11 cellular contexts compared by ENCODE assay signal in the genomic region with DNA sequence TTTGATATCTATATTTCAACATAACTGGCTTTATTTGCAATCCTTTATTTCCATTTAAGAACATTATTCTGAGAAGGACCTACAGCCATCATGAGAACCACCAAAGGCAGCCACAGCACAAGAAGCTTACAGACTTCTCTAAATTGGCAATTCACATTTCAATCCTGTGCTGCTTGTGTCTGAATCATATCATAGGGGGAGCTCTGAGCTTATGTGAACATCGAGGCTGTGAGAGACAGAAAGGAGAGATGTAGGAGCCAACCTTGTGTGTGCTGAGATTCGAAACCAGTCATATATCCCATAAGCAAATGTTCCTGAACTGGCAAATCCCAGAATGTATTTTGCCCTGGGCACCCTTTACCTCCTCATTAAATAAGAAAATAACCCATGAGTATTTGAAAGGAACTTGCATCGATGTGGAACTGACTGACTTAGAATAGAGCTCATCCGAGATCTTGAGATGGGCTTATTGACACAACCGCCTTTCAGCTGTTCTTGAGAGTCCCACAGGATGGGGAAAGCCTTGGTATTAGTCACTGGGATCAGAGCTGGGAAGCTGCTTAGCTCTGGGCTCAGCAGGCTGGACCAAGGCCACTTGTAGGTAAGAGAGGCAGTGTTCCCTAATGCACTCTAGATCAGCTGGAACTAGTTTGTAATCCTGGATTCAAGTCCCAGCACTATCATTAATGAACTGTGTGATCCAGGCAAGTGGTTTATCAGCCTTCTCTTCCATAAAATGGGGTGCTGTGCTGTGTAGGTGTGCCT.
DNase-seq lines count a peak whose midpoint lies in the region; ATAC-seq and TF ChIP-seq lines count a peak whose summit lies in the region.
"Had no signal": no experiment of that assay in that cellular context is flagged by ENCODE, and none has a peak within 500 bp of the region (broad histone marks: within the 10 kb centered on the region; RNA-seq: fewer than 3 reads in every experiment).

No MANE protein-coding gene starts in this region.

- H3K9me3 ChIP-seq in SK-N-SH, result no peaks in the 10 kb centered on the region
- no peaks in the 10 kb centered on the region for H3K9me3 ChIP-seq in RWPE2 (ENCODE audit: severe bottlenecking)
- no peaks in the 10 kb centered on the region for H3K9me3 ChIP-seq in upper lobe of right lung
- no peaks in the 10 kb centered on the region for H3K9me3 ChIP-seq in smooth muscle cell (replicated peaks; ENCODE audit: low read depth)
- H3K9me3 ChIP-seq in CD4-positive, alpha-beta T cell (ENCODE audit: control insufficient read depth, low read length), result no peaks in the 10 kb centered on the region
- H3K9me3 ChIP-seq: tibial nerve had no signal

- no peaks in the 10 kb centered on the region for H3K27me3 Mint-ChIP-seq in CD4-positive, alpha-beta T cell

- H3K27me3 ChIP-seq in SK-N-SH (ENCODE audit: insufficient read depth) (no peaks in the 10 kb centered on the region), RWPE2 (ENCODE audit: insufficient read depth, poor library complexity, severe bottlenecking) (peaks cover 53% of the 10 kb centered on the region), upper lobe of right lung (no peaks in the 10 kb centered on the region), smooth muscle cell (ENCODE audit: low read depth) (no peaks in the 10 kb centered on the region)
- H3K27me3 ChIP-seq in CD4-positive, alpha-beta T cell (ENCODE audit: control insufficient read depth, insufficient read depth, low read length), result no peaks in the 10 kb centered on the region
- H3K27me3 ChIP-seq: tibial nerve had no signal

- no peaks in the 10 kb centered on the region for H3F3A ChIP-seq in SK-N-SH (replicated peaks; ENCODE audit: insufficient read depth)
- H3F3A ChIP-seq in smooth muscle cell (ENCODE audit: low read depth), result peaks cover 7% of the 10 kb centered on the region

- no peaks in the 10 kb centered on the region for H3K36me3 Mint-ChIP-seq in CD4-positive, alpha-beta T cell (ENCODE audit: low read depth)

- CTCF ChIA-PET in SK-N-SH (lab: Yijun Ruan, JAX), result interaction anchor here (1.0 to 2.1 kb wide), 6 partner anchors 8 to 201 kb away, joined by 3 to 14 read pairs (median 4); no protein-coding TSS in a partner anchor
- CTCF ChIA-PET in CD4-positive, alpha-beta T cell (lab: Charles Lee), result no interaction called here

- H3K9ac ChIP-seq in SK-N-SH, result no peak overlapping the region
- H3K9ac ChIP-seq in smooth muscle cell (ENCODE audit: low read depth), result no peak overlapping the region

- H3K27ac Mint-ChIP-seq in CD4-positive, alpha-beta T cell, result no peak overlapping the region
- H3K27ac Mint-ChIP-seq: activated T-helper 1 cell treated with anti-CD3 and anti-CD28 coated beads, Interleukin-12 subunit alpha, Interleukin-12 subunit beta, Interleukin-2, Interleukin-4 antibody, amounts not matched to agents 30 ng/mL and 10 ng/mL and 1 ng/mL, durations not matched to agents 14 hours and 24 hours and 36 hours; IgD-negative memory B cell had no signal

- no peak for ATAC-seq in SK-N-SH treated with all-trans-retinoic acid at 6 μM for 48 hours
- 0 out of 3 replicates have a peak, but pooled peaks have one; percentile 46 for ATAC-seq in RWPE2 (ENCODE audit: low read depth)
- peak; percentile 30 for ATAC-seq in upper lobe of right lung
- ATAC-seq in CD4-positive, alpha-beta T cell (ENCODE audit: poor library complexity), result no peak

- no peak for TF ChIP-seq EP300 in SK-N-SH (IDR thresholded peaks at IDR 0.05; ENCODE audit: borderline replicate concordance in 1 of 2, low read depth in 1 of 2, low read length in 1 of 2)

- H3K4me1 ChIP-seq in SK-N-SH (ENCODE audit: control insufficient read depth in 1 of 2, insufficient read depth in 2 of 2, low read depth in 1 of 2, low read length in 1 of 2) (peaks cover 0 to 20% of the 10 kb centered on the region in 2 experiments; a peak in 2 of 4 replicates), RWPE2 (ENCODE audit: insufficient read depth, poor library complexity, severe bottlenecking) (no peaks in the 10 kb centered on the region), upper lobe of right lung (peaks cover 15% of the 10 kb centered on the region), smooth muscle cell (ENCODE audit: low read depth) (no peaks in the 10 kb centered on the region)

- H2AFZ ChIP-seq in SK-N-SH (ENCODE audit: low read depth) (no peak overlapping the region), smooth muscle cell (ENCODE audit: low read depth) (no peak overlapping the region)

- H3K4me1 Mint-ChIP-seq in CD4-positive, alpha-beta T cell (ENCODE audit: low read depth), result peaks cover 5% of the 10 kb centered on the region

- H3K4me2 ChIP-seq in SK-N-SH, result no peak overlapping the region
- H3K4me2 ChIP-seq in smooth muscle cell, result no peak overlapping the region

- no peak overlapping the region for H3K4me3 Mint-ChIP-seq in CD4-positive, alpha-beta T cell
- H3K4me3 Mint-ChIP-seq: activated T-helper 1 cell treated with anti-CD3 and anti-CD28 coated beads, Interleukin-12 subunit alpha, Interleukin-12 subunit beta, Interleukin-2, Interleukin-4 antibody, amounts not matched to agents 30 ng/mL and 10 ng/mL and 1 ng/mL, durations not matched to agents 14 hours and 24 hours and 36 hours; IgD-negative memory B cell had no signal

- DNase-seq in SK-N-SH, result no peak
- no peak for DNase-seq in RWPE2 (ENCODE audit: low spot score)
- peak; percentile 57 for DNase-seq in hepatic stellate cell (ENCODE audit: low spot score)
- no peak for DNase-seq in upper lobe of right lung
- DNase-seq in smooth muscle cell (lab: John Stamatoyannopoulos, UW; ENCODE audit: unreplicated experiment), result no peak
- no peak for DNase-seq in superior temporal gyrus (ENCODE audit: extremely low spot score)
- no peak for DNase-seq in CD4-positive, alpha-beta T cell

- TF ChIP-seq CTCF in SK-N-SH (IDR thresholded peaks at IDR 0.05), result no peak
- no peak for TF ChIP-seq CTCF in RWPE2 (IDR thresholded peaks at IDR 0.05; ENCODE audit: poor library complexity, severe bottlenecking)
- no peak for TF ChIP-seq CTCF in upper lobe of right lung (IDR thresholded peaks at IDR 0.05)
- TF ChIP-seq CTCF in smooth muscle cell (IDR thresholded peaks at IDR 0.05; ENCODE audit: borderline replicate concordance, insufficient read depth, poor library complexity, severe bottlenecking), result no peak
- TF ChIP-seq CTCF in CD4-positive, alpha-beta T cell (IDR thresholded peaks at IDR 0.05), result no peak

- 63% methylated on average over 5 of the region's 5 CpGs for WGBS in SK-N-SH (ENCODE audit: low lambda C conversion rate)
- 71% methylated on average over 5 of the region's 5 CpGs for WGBS in smooth muscle cell (ENCODE audit: low lambda C conversion rate)

- H3K9me3 Mint-ChIP-seq in CD4-positive, alpha-beta T cell, result no peaks in the 10 kb centered on the region
- H3K9me3 Mint-ChIP-seq: IgD-negative memory B cell had no signal

- POLR2A ChIA-PET in SK-N-SH (lab: Yijun Ruan, JAX), result interaction anchor here (0.5 kb wide), 1 partner anchor 27 kb away, joined by 3 read pairs; no protein-coding TSS in a partner anchor
- POLR2A ChIA-PET in CD4-positive, alpha-beta T cell (lab: Charles Lee), result no interaction called here

- no peak overlapping the region for H3K27ac ChIP-seq in SK-N-SH (ENCODE audit: low read depth in 2 of 2, low read length in 1 of 2)
- H3K27ac ChIP-seq in RWPE2 (ENCODE audit: poor library complexity, severe bottlenecking), result no peak overlapping the region
- no peak overlapping the region for H3K27ac ChIP-seq in upper lobe of right lung
- H3K27ac ChIP-seq in smooth muscle cell (ENCODE audit: low read depth), result no peak overlapping the region
- no peak overlapping the region for H3K27ac ChIP-seq in CD4-positive, alpha-beta T cell (ENCODE audit: low read depth, low read length)

- peak; percentile 26; the same call in 1 of the 2 replicates for TF ChIP-seq RAD21 in SK-N-SH (IDR thresholded peaks at IDR 0.05; ENCODE audit: low read length)

- no peak overlapping the region for H3K4me3 ChIP-seq in SK-N-SH (ENCODE audit: low read depth in 2 of 2, low read length in 1 of 2)
- H3K4me3 ChIP-seq in RWPE2 (ENCODE audit: severe bottlenecking), result no peak overlapping the region
- no peak overlapping the region for H3K4me3 ChIP-seq in upper lobe of right lung
- H3K4me3 ChIP-seq in smooth muscle cell, result no peak overlapping the region
- H3K4me3 ChIP-seq: tibial nerve had no signal

- intact Hi-C loops in upper lobe of right lung (cut with DNase I), result no loop called here
- intact Hi-C loops in CD4-positive, alpha-beta T cell (cut with DNase I, micrococcal nuclease), result no loop called here

- no peaks in the 10 kb centered on the region for H3K9me2 ChIP-seq in SK-N-SH

- H3K36me3 ChIP-seq in SK-N-SH (replicated peaks in 1 of 2; ENCODE audit: control insufficient read depth in 1 of 2, insufficient read depth in 2 of 2, low read length in 1 of 2) (no peaks in the 10 kb centered on the region), RWPE2 (ENCODE audit: low read depth) (no peaks in the 10 kb centered on the region), upper lobe of right lung (no peaks in the 10 kb centered on the region), smooth muscle cell (ENCODE audit: low read depth) (no peaks in the 10 kb centered on the region)
- H3K36me3 ChIP-seq: tibial nerve had no signal

- H4K20me1 ChIP-seq in SK-N-SH (ENCODE audit: insufficient read depth) (no peaks in the 10 kb centered on the region), smooth muscle cell (ENCODE audit: low read depth) (no peaks in the 10 kb centered on the region)

- H3K79me2 ChIP-seq in SK-N-SH (ENCODE audit: insufficient read depth) (no peaks in the 10 kb centered on the region), smooth muscle cell (ENCODE audit: low read depth) (no peaks in the 10 kb centered on the region)

TF ChIP-seq in SK-N-SH, 30 proteins besides CTCF, POLR2A, EP300 and RAD21 (continues in another document):
- no peak for TF ChIP-seq ELF1 (IDR thresholded peaks at IDR 0.05)
- TF ChIP-seq IRF3 (IDR thresholded peaks at IDR 0.05; ENCODE audit: low read depth, low read length), result no peak

TF ChIP-seq in SK-N-SH treated with all-trans-retinoic acid at 6 μM for 48 hours, 23 proteins besides CTCF, POLR2A, EP300 and RAD21:
- TF ChIP-seq ZFP3 (CRISPR knock-in tag; IDR thresholded peaks at IDR 0.05), result no peak
- TF ChIP-seq ZC3H10 (CRISPR knock-in tag; IDR thresholded peaks at IDR 0.05), result no peak
- no peak for TF ChIP-seq SNAI2 (CRISPR knock-in tag; IDR thresholded peaks at IDR 0.05)
- no peak for TF ChIP-seq CREB5 (CRISPR knock-in tag; IDR thresholded peaks at IDR 0.05; ENCODE audit: low read depth)
- no peak for TF ChIP-seq ISL1 (CRISPR knock-in tag; IDR thresholded peaks at IDR 0.05)

Comparison
In these comparisons a context has a peak if more than half of its experiments do, and no peak if none do; other contexts are left out.
1. ATAC-seq: peak in RWPE2 (single experiment) and upper lobe of right lung (single experiment); none in SK-N-SH treated with all-trans-retinoic acid at 6 μM for 48 hours (single experiment) and CD4-positive, alpha-beta T cell (single experiment).